Comparison of ENCODE assay signal across 8 cellular contexts in the genomic region with DNA sequence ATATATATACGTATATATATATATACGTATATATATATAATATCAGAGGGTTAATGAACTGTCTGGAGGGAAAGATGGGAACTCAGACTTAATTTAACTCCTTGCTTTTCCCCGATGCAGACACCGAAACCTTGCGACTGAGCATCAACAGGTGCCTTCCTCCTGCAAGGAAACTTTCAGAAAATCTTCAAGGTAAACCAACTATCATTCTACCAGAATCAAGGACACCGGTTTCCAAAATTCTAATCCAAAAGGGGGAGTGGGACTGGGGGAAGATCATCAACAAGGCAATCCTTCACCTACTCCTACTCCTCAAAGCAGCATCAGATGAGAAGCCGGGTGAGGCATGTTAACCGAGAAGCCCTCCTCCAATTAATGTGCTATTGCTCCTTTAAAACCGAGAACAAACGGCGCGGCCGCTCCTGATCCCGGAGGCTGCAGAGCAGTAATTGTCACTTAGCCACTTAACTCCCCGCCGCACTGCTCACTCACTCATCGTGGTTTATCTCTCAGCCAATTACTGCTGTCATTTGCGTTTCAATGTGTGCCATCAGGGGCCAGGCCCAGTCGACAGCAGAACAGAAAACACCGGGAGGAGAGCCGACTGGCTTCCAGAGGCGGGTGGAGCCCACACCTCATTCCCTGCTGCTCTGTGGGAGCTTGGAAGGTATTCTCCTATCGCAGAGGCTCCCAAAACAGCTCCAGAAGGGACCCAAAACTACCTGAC.
DNase-seq lines count a peak whose midpoint lies in the region; ATAC-seq and TF ChIP-seq lines count a peak whose summit lies in the region.

No MANE protein-coding gene starts in this region.

- DNase-seq in HFF-Myc (ENCODE audit: extremely low read depth, low read depth) (no peak), NCI-H446 treated with DMSO at 0.1 percent for 48 hours (lab: John Stamatoyannopoulos, UW) (peak; percentile 53), caudate nucleus (lab: John Stamatoyannopoulos, UW) (peak in 39 of 61 donors; percentile 1 to 69 (median 25)), left kidney (ENCODE audit: low read depth, low spot score) (peak; percentile 80), NCI-H226 (no peak)
- no peak for DNase-seq in effector memory CD4-positive, alpha-beta T cell

- H3K9ac ChIP-seq in subcutaneous abdominal adipose tissue (ENCODE audit: low read length in 5 of 5) = peak overlapping the region; percentile 3 to 97 (median 62)

- ATAC-seq in GM19463 (IDR thresholded peaks at IDR 0.05; ENCODE audit: unreplicated experiment) = no peak

- TF ChIP-seq CTCF in HFF-Myc (IDR thresholded peaks at IDR 0.05; ENCODE audit: low read depth, low read length, missing control alignments) = no peak

- H3K4me3 ChIP-seq in HFF-Myc (replicated peaks; ENCODE audit: low read depth, low read length) (peak overlapping the region; percentile 23), subcutaneous abdominal adipose tissue (ENCODE audit: low read depth in 1 of 5, low read length in 5 of 5) (peak overlapping the region; percentile 55 to 82 (median 67))
- H3K4me3 ChIP-seq in effector memory CD4-positive, alpha-beta T cell (ENCODE audit: insufficient read depth, low read depth, low read length, poor library complexity, severe bottlenecking) = no peak overlapping the region

- H3K9me3 ChIP-seq in subcutaneous abdominal adipose tissue (ENCODE audit: control insufficient read depth in 5 of 5, low read length in 5 of 5) = no peaks in the 10 kb centered on the region
- H3K9me3 ChIP-seq in effector memory CD4-positive, alpha-beta T cell (ENCODE audit: control insufficient read depth, low read length) = no peaks in the 10 kb centered on the region

- no peaks in the 10 kb centered on the region for H3K36me3 ChIP-seq in subcutaneous abdominal adipose tissue (ENCODE audit: control insufficient read depth in 5 of 5, insufficient read depth in 5 of 5, low read length in 5 of 5)
- H3K36me3 ChIP-seq in effector memory CD4-positive, alpha-beta T cell (ENCODE audit: control insufficient read depth, insufficient read depth, low read length) = no peaks in the 10 kb centered on the region

- H3K4me1 ChIP-seq in subcutaneous abdominal adipose tissue (ENCODE audit: control insufficient read depth in 5 of 5, insufficient read depth in 5 of 5, low read length in 5 of 5) = peaks cover 3 to 62% (median 50%) of the 10 kb centered on the region in 5 donors
- H3K4me1 ChIP-seq in effector memory CD4-positive, alpha-beta T cell (ENCODE audit: control insufficient read depth, insufficient read depth, low read length, poor library complexity, severe bottlenecking) = peaks cover 17% of the 10 kb centered on the region

- H3K27ac ChIP-seq in caudate nucleus (ENCODE audit: low read depth, low read length) (peak overlapping the region; percentile 40), subcutaneous abdominal adipose tissue (ENCODE audit: low read depth, low read length) (peak overlapping the region; percentile 79)
- no peak overlapping the region for H3K27ac ChIP-seq in effector memory CD4-positive, alpha-beta T cell (ENCODE audit: insufficient read depth, low read length, poor library complexity, severe bottlenecking)

- H3K27me3 ChIP-seq in subcutaneous abdominal adipose tissue (ENCODE audit: control insufficient read depth in 5 of 5, insufficient read depth in 4 of 5, low read length in 5 of 5) = no peaks in the 10 kb centered on the region
- no peaks in the 10 kb centered on the region for H3K27me3 ChIP-seq in effector memory CD4-positive, alpha-beta T cell (replicated peaks; ENCODE audit: control insufficient read depth, insufficient read depth, low read length, poor library complexity, severe bottlenecking)

Comparison
In these comparisons a context has a peak if more than half of its experiments do, and no peak if none do; other contexts are left out.
1. DNase-seq: peak in NCI-H446 treated with DMSO at 0.1 percent for 48 hours (single experiment), caudate nucleus (39 of 61) and left kidney (single experiment); none in HFF-Myc (single experiment), effector memory CD4-positive, alpha-beta T cell (0 of 3) and NCI-H226 (single experiment).